8 cellular contexts compared by ENCODE assay signal in the genomic region with DNA sequence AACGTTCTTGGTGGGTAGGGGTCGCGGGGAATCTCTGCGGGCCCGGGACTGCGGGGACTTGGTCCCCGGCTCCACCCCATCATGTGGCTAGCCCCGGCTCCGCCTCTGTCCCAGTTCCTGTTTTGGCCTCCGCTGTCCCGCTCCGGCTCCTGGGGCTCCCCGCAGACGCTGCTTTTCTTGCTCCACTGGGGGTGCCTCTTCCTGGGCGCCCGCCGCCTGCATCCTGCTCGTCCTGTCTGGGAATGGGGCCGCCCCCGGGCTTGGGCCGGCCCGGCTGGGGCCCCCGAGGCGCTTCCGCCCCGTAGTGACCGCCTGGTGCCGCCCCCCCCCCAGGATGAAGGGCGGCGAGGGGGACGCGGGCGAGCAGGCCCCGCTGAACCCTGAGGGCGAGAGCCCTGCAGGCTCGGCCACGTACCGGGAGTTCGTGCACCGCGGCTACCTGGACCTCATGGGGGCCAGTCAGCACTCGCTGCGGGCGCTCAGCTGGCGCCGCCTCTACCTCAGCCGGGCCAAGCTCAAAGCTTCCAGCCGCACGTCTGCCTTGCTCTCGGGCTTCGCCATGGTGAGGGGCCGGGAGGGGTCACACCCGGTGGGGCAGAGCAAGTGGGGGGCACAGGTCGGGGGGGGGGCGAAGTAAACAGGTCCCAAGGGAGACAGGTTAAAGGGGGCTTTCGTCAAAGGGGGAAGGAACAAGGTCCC. TPM values are rescaled to one million over a fixed set of nuclear protein-coding genes. Genes with fewer than 3 reads are reported as not detected.
DNase-seq lines count a peak whose midpoint lies in the region; ATAC-seq lines count a peak whose summit lies in the region.

A gene (plus strand): TSS at position 113 of the 699 bp plus-strand sequence. CDS start 222 bp downstream, at position 335.

- peak; percentile 56 for ATAC-seq in GM21360 (IDR thresholded peaks at IDR 0.05; ENCODE audit: unreplicated experiment)
- peak; percentile 69 for ATAC-seq in T-helper 17 cell

- H3K36me3 ChIP-seq in HUES48 (ENCODE audit: control insufficient read depth, insufficient read depth, low read length), result peaks cover 22% of the 10 kb centered on the region

- peaks cover 20% of the 10 kb centered on the region for H3K4me1 ChIP-seq in HUES48 (ENCODE audit: control insufficient read depth, insufficient read depth, low read length)

- H3K4me3 ChIP-seq in HUES48 (ENCODE audit: low read depth, low read length), result peak within 1 kb of the TSS; percentile 72
- H3K4me3 ChIP-seq in skin epidermis, result peak within 1 kb of the TSS; percentile 65 to 94 (median 72)

- H3K27me3 ChIP-seq in HUES48 (ENCODE audit: control insufficient read depth, insufficient read depth, low read length), result no peaks in the 10 kb centered on the region

- H3K4me3 Mint-ChIP-seq in T-helper 17 cell, result peak within 1 kb of the TSS; percentile 94

- H3K9me3 ChIP-seq in HUES48 (ENCODE audit: control insufficient read depth, insufficient read depth, low read length) (no peaks in the 10 kb centered on the region), T-helper 17 cell (ENCODE audit: control insufficient read depth, low read length, poor library complexity, severe bottlenecking) (no peaks in the 10 kb centered on the region)

- H3K9ac ChIP-seq in HUES48 (ENCODE audit: low read depth, low read length), result peak within 1 kb of the TSS; percentile 82

- peaks cover 29% of the 10 kb centered on the region for H3K4me1 Mint-ChIP-seq in T-helper 17 cell

- H3K27ac ChIP-seq in HUES48 (ENCODE audit: low read depth, low read length) (peak within 1 kb of the TSS; percentile 98), skin epidermis (peak within 1 kb of the TSS; percentile 79 to 98 (median 93))

- H3K36me3 Mint-ChIP-seq in T-helper 17 cell (ENCODE audit: low read depth), result no peaks in the 10 kb centered on the region

- H3K27ac Mint-ChIP-seq in T-helper 17 cell, result no peak within 1 kb of the TSS

- DNase-seq in EL (peak; percentile 73), T-helper 17 cell (peak in 1 of 3 donors; percentile 31), cerebellum (ENCODE audit: low spot score) (peak; percentile 70), islet precursor cell (peak; percentile 81), dedifferentiated amniotic fluid mesenchymal stem cell (ENCODE audit: extremely low spot score) (no peak)

- H3K27me3 Mint-ChIP-seq in T-helper 17 cell, result no peaks in the 10 kb centered on the region

RNA-seq across cellular contexts. Expression of the gene that starts here (rescaled TPM):
- total RNA-seq in T-helper 17 cell, result 1 to 10 TPM; 6.4 to 7.5 TPM
- 5.4 TPM for total RNA-seq in cerebellum
